ENCODE assay signal across 15 cellular contexts in genomic region chr5:138539791-138540190, GRCh38. TPM values are rescaled to one million over a fixed set of nuclear protein-coding genes. Genes with fewer than 3 reads are reported as not detected.
DNase-seq lines count a peak whose midpoint lies in the region; ATAC-seq, FAIRE-seq and TF ChIP-seq lines count a peak whose summit lies in the region.
"Had no signal": no experiment of that assay in that cellular context is flagged by ENCODE, and none has a peak within 500 bp of the region (broad histone marks: within the 10 kb centered on the region; RNA-seq: fewer than 3 reads in every experiment).

No MANE protein-coding gene starts in this region.

- H3K27me3 ChIP-seq in psoas muscle (ENCODE audit: insufficient read depth in 3 of 3, low read length in 2 of 3) (no peaks in the 10 kb centered on the region), spleen (replicated peaks in 1 of 7) (no peaks in the 10 kb centered on the region)

- peaks cover 49% of the 10 kb centered on the region for H3K4me1 ChIP-seq in psoas muscle
- H3K4me1 ChIP-seq in kidney (ENCODE audit: control insufficient read depth in 1 of 2, insufficient read depth in 1 of 2, low read depth in 1 of 2, low read length in 2 of 2) = peaks cover 13 to 22% of the 10 kb centered on the region in 2 donors
- peaks cover 42 to 88% (median 69%) of the 10 kb centered on the region in 6 donors for H3K4me1 ChIP-seq in spleen

- no peak for DNase-seq in Calu3
- no peak for DNase-seq in NB4 (ENCODE audit: low read depth)
- no peak for DNase-seq in psoas muscle
- no peak for DNase-seq in kidney
- DNase-seq in ureter (ENCODE audit: low spot score) = no peak
- no peak for DNase-seq in spleen
- DNase-seq: CD8-positive, alpha-beta memory T cell; cerebellar nuclear complex; NCI-H1417 treated with DMSO at 0.1 percent for 48 hours; NCI-H446 treated with DMSO at 0.1 percent for 48 hours; stimulated activated CD4-positive, alpha-beta T cell treated with anti-CD3 and anti-CD28 coated beads, Interleukin-12 subunit alpha, Interleukin-12 subunit beta, amount 100 ng/mL, for 4 hours; substantia nigra had no signal

- peak overlapping the region; percentile 99 for H3K27ac ChIP-seq in psoas muscle
- no peak overlapping the region for H3K27ac ChIP-seq in kidney (ENCODE audit: low read depth in 2 of 2, low read length in 2 of 2)
- peak overlapping the region in 3 of 8 donors; percentile 9 to 40 (median 15) for H3K27ac ChIP-seq in spleen

- H3K36me3 Mint-ChIP-seq in Calu3 (ENCODE audit: insufficient read depth, unreplicated experiment) (peaks cover 61% of the 10 kb centered on the region), brain (peaks cover 33% of the 10 kb centered on the region)

- TF ChIP-seq POLR2A in NB4 (IDR thresholded peaks at IDR 0.05; ENCODE audit: extremely low read depth, insufficient read length) (no peak), spleen (IDR thresholded peaks at IDR 0.05) (no peak)

- H3K4me1 Mint-ChIP-seq in Calu3 (ENCODE audit: low read depth, unreplicated experiment) = peaks cover 31% of the 10 kb centered on the region
- peaks cover 62% of the 10 kb centered on the region for H3K4me1 Mint-ChIP-seq in brain

- H3K27me3 Mint-ChIP-seq in Calu3 (ENCODE audit: unreplicated experiment) = no peaks in the 10 kb centered on the region
- H3K27me3 Mint-ChIP-seq in brain = peaks cover 12% of the 10 kb centered on the region
- H3K27me3 Mint-ChIP-seq: CD8-positive, alpha-beta memory T cell had no signal

- TF ChIP-seq CTCF in Calu3 (IDR thresholded peaks at IDR 0.05; ENCODE audit: unreplicated experiment) (no peak), NB4 (IDR thresholded peaks at IDR 0.05; ENCODE audit: low read depth, low read length) (no peak), brain (conservative IDR thresholded peaks at IDR 0.05) (no peak), psoas muscle (IDR thresholded peaks at IDR 0.05) (no peak), kidney (IDR thresholded peaks at IDR 0.05; ENCODE audit: borderline replicate concordance, extremely low read depth, insufficient read depth) (no peak), spleen (IDR thresholded peaks at IDR 0.05 in 8 of 11, conservative IDR thresholded peaks at IDR 0.05 in 3 of 11) (no peak)

- H3K4me3 Mint-ChIP-seq in Calu3 (ENCODE audit: low read depth, unreplicated experiment) = no peak overlapping the region
- peak overlapping the region in 4 of 5 experiments; percentile 58 to 100 (median 80) for H3K4me3 Mint-ChIP-seq in brain

- H3K36me3 ChIP-seq in psoas muscle (ENCODE audit: insufficient read depth in 1 of 2, low read depth in 1 of 2) (no peaks in the 10 kb centered on the region), kidney (ENCODE audit: control insufficient read depth in 1 of 2, insufficient read depth in 2 of 2, low read length in 2 of 2) (peaks cover 0 to 4% of the 10 kb centered on the region in 2 donors), spleen (peaks cover 0 to 31% (median 6%) of the 10 kb centered on the region in 6 donors)

- peak overlapping the region; percentile 19 for H3K27ac Mint-ChIP-seq in Calu3 (ENCODE audit: unreplicated experiment)
- H3K27ac Mint-ChIP-seq in brain = peak overlapping the region in 2 of 5 experiments; percentile 71 to 100

- FAIRE-seq in kidney (lab: Jason Lieb, UNC) = no peak
- FAIRE-seq: frontal cortex, G401.6 had no signal

- no TSS peak for BruUV-seq in Calu3 (replicated peaks; lab: Mats Ljungman, UMichigan)

- no peak overlapping the region for H3K9ac ChIP-seq in kidney (ENCODE audit: low read length in 2 of 2)

- H3K4me3 ChIP-seq in NB4 (ENCODE audit: low read depth, low read length) (peak overlapping the region; percentile 91), psoas muscle (peak overlapping the region; percentile 96), kidney (ENCODE audit: low read length in 2 of 2) (no peak overlapping the region), spleen (no peak overlapping the region)

- CTCF ChIA-PET in Calu3 (lab: Charles Lee) = interaction anchor here (1.0 kb wide), 1 partner anchor 40 kb away, joined by 4 read pairs; no protein-coding TSS in a partner anchor

- no peaks in the 10 kb centered on the region for H3K9me3 Mint-ChIP-seq in Calu3 (ENCODE audit: low read depth, unreplicated experiment)
- H3K9me3 Mint-ChIP-seq in brain = no peaks in the 10 kb centered on the region
- H3K9me3 Mint-ChIP-seq: CD8-positive, alpha-beta memory T cell had no signal

- intact Hi-C loops in Calu3 (cut with micrococcal nuclease; ENCODE audit: unreplicated experiment) = loop anchor here (10.0 kb wide), 1 partner anchor 75 kb away; the partner anchor contains the start of gene EGR1
- intact Hi-C loops in psoas muscle (cut with DNase I) = no loop called here
- intact Hi-C loops in kidney (cut with DNase I) = no loop called here
- intact Hi-C loops in spleen (cut with DNase I; ENCODE audit: low total_unique reads) = no loop called here

- H3K9me3 ChIP-seq in psoas muscle (no peaks in the 10 kb centered on the region), kidney (ENCODE audit: control insufficient read depth in 1 of 2, low read length in 2 of 2) (no peaks in the 10 kb centered on the region), spleen (no peaks in the 10 kb centered on the region)

- no peak for ATAC-seq in psoas muscle

RNA-seq across cellular contexts. Expression of gene ETF1, which starts 3.2 kb away (rescaled TPM):
- total RNA-seq in Calu3 (2022) = 159 and 164 TPM in 2 replicates
- polyA plus RNA-seq in brain (ENCODE audit: insufficient read depth, low read depth, low replicate concordance) = 27.4 TPM
- total RNA-seq in psoas muscle = 100 to 1,000 TPM in 3 of 4 donors, 10 to 100 TPM in 1; 84.2 to 174 (median 150) TPM
- 100 to 1,000 TPM in 2 of 3 donors, 10 to 100 TPM in 1; 72.3 to 212 (median 157) TPM for polyA plus RNA-seq in psoas muscle
- total RNA-seq in kidney = 85.6 TPM
- 37.5 TPM for polyA plus RNA-seq in kidney (ENCODE audit: insufficient read depth, low read depth, low replicate concordance)
- 112 TPM for total RNA-seq in ureter
- 10 to 100 TPM; 42.7 to 78.8 (median 56.1) TPM for total RNA-seq in spleen
- 10 to 100 TPM; 21.3 to 35.4 (median 23.3) TPM for polyA plus RNA-seq in spleen

RNA-seq across cellular contexts. Expression of gene HSPA9, which starts 35.4 kb away (rescaled TPM):
- total RNA-seq in Calu3 (2022) = 455 and 460 TPM in 2 replicates
- polyA plus RNA-seq in brain (ENCODE audit: insufficient read depth, low read depth, low replicate concordance) = 141 TPM
- 100 to 1,000 TPM; 321 to 498 (median 441) TPM for total RNA-seq in psoas muscle
- polyA plus RNA-seq in psoas muscle = 100 to 1,000 TPM; 289 to 718 (median 626) TPM
- 192 TPM for total RNA-seq in kidney
- 331 TPM for polyA plus RNA-seq in kidney (ENCODE audit: insufficient read depth, low read depth, low replicate concordance)
- 289 TPM for total RNA-seq in ureter
- total RNA-seq in spleen = 100 to 1,000 TPM; 108 to 187 (median 158) TPM
- polyA plus RNA-seq in spleen = 10 to 100 TPM; 50.4 to 77.7 (median 62.2) TPM

Comparison
In these comparisons a context has a peak if more than half of its experiments do, and no peak if none do; other contexts are left out.
1. H3K4me3 ChIP-seq: peak in NB4 (single experiment) and psoas muscle (single experiment); none in kidney (0 of 2) and spleen (0 of 8).